In the genomic region with DNA sequence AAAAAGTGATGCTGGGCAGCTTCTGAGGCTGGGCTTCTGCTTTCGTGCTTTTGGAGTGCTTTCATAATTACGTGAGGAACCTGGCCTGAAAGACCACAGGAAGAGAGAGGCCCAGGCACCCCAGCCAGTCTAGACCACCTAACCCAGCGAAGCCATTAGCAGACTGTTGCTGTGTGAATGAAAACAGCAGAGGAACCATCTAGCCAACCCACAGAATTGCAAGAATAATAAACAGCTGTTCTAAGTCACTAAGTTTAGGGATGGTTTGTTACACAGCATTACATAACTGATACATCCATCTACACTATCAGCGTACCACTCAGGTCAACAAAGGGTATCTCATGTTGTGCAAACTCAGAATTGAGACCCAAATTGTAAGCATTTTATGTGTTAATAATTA, we compare ENCODE assay signal across 22 cellular contexts.
"Had no signal": no experiment of that assay in that cellular context is flagged by ENCODE, and none has a peak within 500 bp of the region (broad histone marks: within the 10 kb centered on the region; RNA-seq: fewer than 3 reads in every experiment).

No MANE protein-coding gene starts in this region.

- H3K36me3 Mint-ChIP-seq: neural progenitor cell had no signal

- H3K27me3 Mint-ChIP-seq: activated naive CD4-positive, alpha-beta T cell treated with anti-CD3 and anti-CD28 coated beads, Interleukin-2, amount 10 ng/mL, durations not matched to agents 7 days and 5 days had no signal

- H2AFZ ChIP-seq: neural progenitor cell had no signal

- H3K27me3 ChIP-seq: body of pancreas, gastroesophageal sphincter, neural progenitor cell, pancreas, thyroid gland had no signal

- H3K4me3 Mint-ChIP-seq: activated naive CD4-positive, alpha-beta T cell treated with anti-CD3 and anti-CD28 coated beads, Interleukin-2, amount 10 ng/mL, durations not matched to agents 7 days and 5 days; neural progenitor cell; T-helper 2 cell treated with Interferon-gamma antibody and Interleukin-4, amounts not matched to agents 5 μg/mL and 100 μg/mL, for 36 hours had no signal

- H3K9me3 Mint-ChIP-seq: activated T-helper 2 cell treated with anti-CD3 and anti-CD28 coated beads, Interferon-gamma antibody, Interleukin-2, Interleukin-4, amounts not matched to agents 10 μg/mL and 5 μg/mL and 100 μg/mL, durations not matched to agents 14 hours and 24 hours and 36 hours; neural progenitor cell had no signal

- DNase-seq: activated CD4-positive, alpha-beta T cell treated with anti-CD3 and anti-CD28 coated beads for 1 hour; activated CD4-positive, alpha-beta T cell treated with anti-CD3 and anti-CD28 coated beads, Interleukin-2, amount 50 U/mL, for 48 hours; activated CD8-positive, alpha-beta memory T cell treated with anti-CD3 and anti-CD28 coated beads, Interleukin-2, amount 50 U/mL, for 4 hours; activated naive CD4-positive, alpha-beta T cell treated with anti-CD3 and anti-CD28 coated beads, Interleukin-2, amount 10 ng/mL, durations not matched to agents 7 days and 5 days; amniotic stem cell; central memory CD4-positive, alpha-beta T cell; cortex of kidney; effector CD8-positive, alpha-beta T cell; left ventricle myocardium inferior; mesenchymal stem cell; retina; stimulated activated CD4-positive, alpha-beta T cell treated with anti-CD3 and anti-CD28 coated beads, Interleukin-4, amount 100 ng/mL, for 4 hours; thyroid gland had no signal

- H3K4me1 ChIP-seq: neural progenitor cell had no signal

- ATAC-seq: gastroesophageal sphincter had no signal

- FAIRE-seq: keratinocyte, pancreas, urothelium cell line had no signal

- H3K4me3 ChIP-seq: body of pancreas, gastroesophageal sphincter, left ventricle myocardium inferior, neural progenitor cell, pancreas, skin epidermis, thyroid gland had no signal

- H3K27ac Mint-ChIP-seq: activated naive CD4-positive, alpha-beta T cell treated with anti-CD3 and anti-CD28 coated beads, Interleukin-2, amount 10 ng/mL, durations not matched to agents 7 days and 5 days; activated T-helper 2 cell treated with anti-CD3 and anti-CD28 coated beads, Interferon-gamma antibody, Interleukin-2, Interleukin-4, amounts not matched to agents 10 μg/mL and 5 μg/mL and 100 μg/mL, durations not matched to agents 14 hours and 24 hours and 36 hours; neural progenitor cell; T-helper 2 cell treated with Interferon-gamma antibody and Interleukin-4, amounts not matched to agents 5 μg/mL and 100 μg/mL, for 36 hours had no signal

- H3K9ac ChIP-seq: neural progenitor cell had no signal

- H3K9me3 ChIP-seq: body of pancreas, gastroesophageal sphincter, left ventricle myocardium inferior, pancreas, thyroid gland had no signal

- H3K36me3 ChIP-seq: gastroesophageal sphincter, left ventricle myocardium inferior, neural progenitor cell, pancreas, thyroid gland had no signal

- H3K27ac ChIP-seq: gastroesophageal sphincter, left ventricle myocardium inferior, neural progenitor cell, skin epidermis, thyroid gland had no signal

- H3K4me2 ChIP-seq: neural progenitor cell had no signal
